Comparison of ENCODE assay signal across 1 cellular context in genomic region chr7:128270799-128271411, GRCh38.
TF ChIP-seq lines count a peak whose summit lies in the region.

No MANE protein-coding gene starts in this region.

TF ChIP-seq in IMR-90, 13 proteins besides CTCF, POLR2A, EP300 and RAD21:
- no peak for TF ChIP-seq MAZ (IDR thresholded peaks at IDR 0.05; ENCODE audit: borderline replicate concordance, low read depth, low read length)
- TF ChIP-seq USF2 (IDR thresholded peaks at IDR 0.05; ENCODE audit: low read depth, low read length): no peak
- TF ChIP-seq RFX5 (IDR thresholded peaks at IDR 0.05; ENCODE audit: low read depth, low read length): no peak
- no peak for TF ChIP-seq CEBPB (IDR thresholded peaks at IDR 0.05; ENCODE audit: low read depth, low read length)
- no peak for TF ChIP-seq BHLHE40 (IDR thresholded peaks at IDR 0.05; ENCODE audit: low read depth, low read length)
- no peak for TF ChIP-seq NFE2L2 (IDR thresholded peaks at IDR 0.05; ENCODE audit: low read depth, low read length)
- no peak for TF ChIP-seq MXI1 (IDR thresholded peaks at IDR 0.05; ENCODE audit: borderline replicate concordance, low read depth, low read length)
- TF ChIP-seq, protein P1, sequence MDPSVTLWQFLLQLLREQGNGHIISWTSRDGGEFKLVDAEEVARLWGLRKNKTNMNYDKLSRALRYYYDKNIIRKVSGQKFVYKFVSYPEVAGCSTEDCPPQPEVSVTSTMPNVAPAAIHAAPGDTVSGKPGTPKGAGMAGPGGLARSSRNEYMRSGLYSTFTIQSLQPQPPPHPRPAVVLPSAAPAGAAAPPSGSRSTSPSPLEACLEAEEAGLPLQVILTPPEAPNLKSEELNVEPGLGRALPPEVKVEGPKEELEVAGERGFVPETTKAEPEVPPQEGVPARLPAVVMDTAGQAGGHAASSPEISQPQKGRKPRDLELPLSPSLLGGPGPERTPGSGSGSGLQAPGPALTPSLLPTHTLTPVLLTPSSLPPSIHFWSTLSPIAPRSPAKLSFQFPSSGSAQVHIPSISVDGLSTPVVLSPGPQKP (IDR thresholded peaks at IDR 0.05; ENCODE audit: borderline replicate concordance, low read depth, low read length): no peak
- no peak for TF ChIP-seq MAFK (IDR thresholded peaks at IDR 0.05; ENCODE audit: low read depth, low read length)
- TF ChIP-seq SMC3 (IDR thresholded peaks at IDR 0.05; ENCODE audit: low read depth, low read length): no peak
- TF ChIP-seq CHD1 (IDR thresholded peaks at IDR 0.05; ENCODE audit: low read depth, low read length): no peak
- TF ChIP-seq RCOR1 (IDR thresholded peaks at IDR 0.05; ENCODE audit: insufficient replicate concordance, low read length): no peak
- no peak for TF ChIP-seq FOS (IDR thresholded peaks at IDR 0.05; ENCODE audit: low read depth, low read length)
TF ChIP-seq in IMR-90: peak in this region for 0.
